ENCODE assay signal across 8 cellular contexts in the genomic region with DNA sequence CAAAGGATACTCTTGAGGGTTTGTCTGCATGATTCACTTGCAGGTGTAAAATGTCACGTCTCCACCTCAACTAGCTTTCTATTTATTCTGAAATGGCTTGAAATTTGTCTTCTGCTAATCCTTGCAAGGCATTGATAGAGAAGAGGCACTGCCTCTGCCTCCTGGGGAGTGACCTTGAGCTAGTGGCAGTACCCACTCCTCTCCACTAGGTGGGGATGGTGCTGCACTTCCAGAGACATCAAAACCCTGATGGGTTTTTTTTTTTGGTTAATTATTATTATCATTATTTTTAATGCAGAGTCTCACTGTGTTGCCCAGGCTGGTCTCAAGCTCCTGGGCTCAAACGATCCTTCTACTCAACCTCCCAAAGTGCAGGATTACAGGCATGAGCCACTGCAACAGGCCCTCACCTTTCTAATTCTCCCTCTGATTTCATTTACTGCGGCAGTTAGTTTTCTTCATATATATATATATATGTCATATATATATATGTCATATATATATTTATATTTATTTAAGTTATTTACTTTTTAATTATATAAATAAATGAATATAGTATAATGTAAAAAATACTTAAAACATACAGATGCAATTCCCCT.
A peak's percentile ranks its signal among the peaks of the same experiment; 100 is the strongest.
DNase-seq lines count a peak whose midpoint lies in the region; ATAC-seq, FAIRE-seq and TF ChIP-seq lines count a peak whose summit lies in the region.

No MANE protein-coding gene starts in this region.

- no peak overlapping the region for H2AFZ ChIP-seq in SU-DHL-6 (ENCODE audit: low read depth, low read length, severe bottlenecking)

- no peak overlapping the region for H3K4me2 ChIP-seq in SU-DHL-6 (ENCODE audit: low read depth, low read length, poor library complexity, severe bottlenecking)

- no peaks in the 10 kb centered on the region for H3F3A ChIP-seq in SU-DHL-6 (ENCODE audit: insufficient read depth)

- no peaks in the 10 kb centered on the region for H3K36me3 ChIP-seq in SU-DHL-6 (ENCODE audit: low read length)
- H3K36me3 ChIP-seq in small intestine (ENCODE audit: control insufficient read depth in 2 of 2, insufficient read depth in 2 of 2, low read length in 2 of 2): no peaks in the 10 kb centered on the region

- H3K4me1 ChIP-seq in small intestine (ENCODE audit: control insufficient read depth in 2 of 2, insufficient read depth in 1 of 2, low read depth in 1 of 2, low read length in 1 of 2): no peaks in the 10 kb centered on the region

- WGBS in small intestine, 3 donors: 33 to 34% (median 33%) methylated on average over 3 of the region's 3 CpGs

- no peaks in the 10 kb centered on the region for H4K20me1 ChIP-seq in SU-DHL-6 (ENCODE audit: low read depth, low read length)

- H3K9me3 ChIP-seq in SU-DHL-6 (ENCODE audit: insufficient read depth, low read length) (no peaks in the 10 kb centered on the region), small intestine (ENCODE audit: control insufficient read depth, low read depth) (no peaks in the 10 kb centered on the region)

- no peaks in the 10 kb centered on the region for H3K27me3 ChIP-seq in SU-DHL-6 (ENCODE audit: low read length)
- no peaks in the 10 kb centered on the region for H3K27me3 ChIP-seq in small intestine (ENCODE audit: control insufficient read depth in 2 of 2, insufficient read depth in 2 of 2, low read length in 2 of 2)

- no peaks in the 10 kb centered on the region for H3K79me2 ChIP-seq in SU-DHL-6 (ENCODE audit: insufficient read depth, low read length)

- peak; percentile 74 for TF ChIP-seq CTCF in SU-DHL-6 (IDR thresholded peaks at IDR 0.05; ENCODE audit: insufficient read depth, low read length, poor library complexity, severe bottlenecking)

- H3K9ac ChIP-seq in SU-DHL-6 (ENCODE audit: low read length): no peak overlapping the region

- H3K27ac ChIP-seq in SU-DHL-6 (ENCODE audit: low read depth, low read length): no peak overlapping the region
- no peak overlapping the region for H3K27ac ChIP-seq in small intestine (ENCODE audit: low read depth in 1 of 2, low read length in 1 of 2)

- DNase-seq in AG08395 (ENCODE audit: low spot score) (peak; percentile 78), amniotic epithelial cell (ENCODE audit: low read depth) (peak; percentile 40), left ventricle myocardium superior (peak; percentile 63), small intestine (peak; percentile 64), COR-L47 (lab: John Stamatoyannopoulos, UW) (no peak)

- H3K4me3 ChIP-seq in SU-DHL-6 (ENCODE audit: insufficient read depth, low read length, poor library complexity, severe bottlenecking) (no peak overlapping the region), small intestine (ENCODE audit: low read depth in 1 of 2, low read length in 2 of 2) (no peak overlapping the region)

- ATAC-seq in GM18498 (IDR thresholded peaks at IDR 0.05; ENCODE audit: unreplicated experiment) (peak; percentile 49), HG03571 (IDR thresholded peaks at IDR 0.05; ENCODE audit: unreplicated experiment) (peak; percentile 67), left ventricle myocardium superior (peak; percentile 55)

- no peaks in the 10 kb centered on the region for H3K9me2 ChIP-seq in SU-DHL-6 (replicated peaks; ENCODE audit: insufficient read depth, low read length)

- FAIRE-seq in small intestine (lab: Jason Lieb, UNC): no peak

- intact Hi-C loops in left ventricle myocardium superior (cut with micrococcal nuclease): loop anchor here (2.0 kb wide), 1 partner anchor 125 kb away; no protein-coding TSS in a partner anchor
